Comparison of ENCODE assay signal across 11 cellular contexts in genomic region chr6:53496797-53497196, GRCh38. TPM values are rescaled to one million over a fixed set of nuclear protein-coding genes. Genes with fewer than 3 reads are reported as not detected.
DNase-seq lines count a peak whose midpoint lies in the region; ATAC-seq and TF ChIP-seq lines count a peak whose summit lies in the region.
"Had no signal": no experiment of that assay in that cellular context is flagged by ENCODE, and none has a peak within 500 bp of the region (broad histone marks: within the 10 kb centered on the region; RNA-seq: fewer than 3 reads in every experiment).

No MANE protein-coding gene starts in this region.

- H3K4me3 ChIP-seq in BJ (ENCODE audit: low read depth, low read length) (no peak overlapping the region), Panc1 (ENCODE audit: low read depth in 2 of 2, low read length in 2 of 2) (no peak overlapping the region), epithelial cell of proximal tubule (ENCODE audit: low read depth, low read length) (no peak overlapping the region), osteoblast (ENCODE audit: insufficient read depth, low read length) (no peak overlapping the region), right atrium auricular region (no peak overlapping the region)
- H3K4me3 ChIP-seq: prostate gland had no signal

- H2AFZ ChIP-seq in osteoblast (ENCODE audit: low read length) = no peak overlapping the region

- H3K27me3 ChIP-seq in BJ (ENCODE audit: control insufficient read depth, insufficient read depth, low read length) (no peaks in the 10 kb centered on the region), Panc1 (ENCODE audit: control insufficient read depth, insufficient read depth, low read length) (no peaks in the 10 kb centered on the region), osteoblast (ENCODE audit: insufficient read depth, low read length) (no peaks in the 10 kb centered on the region), right atrium auricular region (no peaks in the 10 kb centered on the region)

- H3K4me1 ChIP-seq in Panc1 (ENCODE audit: control insufficient read depth, insufficient read depth, low read length) (peaks cover 4% of the 10 kb centered on the region; the same call in 1 of the 2 replicates), osteoblast (ENCODE audit: insufficient read depth, low read length) (peaks cover 34% of the 10 kb centered on the region), right atrium auricular region (peaks cover 0 to 6% of the 10 kb centered on the region in 2 donors)
- H3K4me1 ChIP-seq: prostate gland had no signal

- POLR2A ChIA-PET in BJ (lab: Charles Lee) (no interaction called here), Panc1 (lab: Charles Lee) (no interaction called here)

- in situ Hi-C loops in Panc1 (cut with HindIII; ENCODE audit: low pct_unique_long_range_greater_than_20kb, low sequenced_read_pairs) = no loop called here

- ATAC-seq in Panc1 = no peak
- no peak for ATAC-seq in HG02885 (IDR thresholded peaks at IDR 0.05; ENCODE audit: poor library complexity, unreplicated experiment)

- intact Hi-C loops in Panc1 (cut with micrococcal nuclease; ENCODE audit: unreplicated experiment) = no loop called here

- H4K20me1 ChIP-seq in osteoblast (ENCODE audit: insufficient read depth, low read length) = no peaks in the 10 kb centered on the region

- H3K36me3 ChIP-seq in BJ (ENCODE audit: control insufficient read depth, insufficient read depth, low read length) (peaks cover 1% of the 10 kb centered on the region; the same call in 1 of the 2 replicates), Panc1 (ENCODE audit: control insufficient read depth, insufficient read depth, low read length) (no peaks in the 10 kb centered on the region; the same call in 1 of the 2 replicates), osteoblast (ENCODE audit: insufficient read depth, low read length) (no peaks in the 10 kb centered on the region), right atrium auricular region (peaks cover 18% of the 10 kb centered on the region)
- H3K36me3 ChIP-seq: prostate gland had no signal

- H3K79me2 ChIP-seq in osteoblast (ENCODE audit: insufficient read depth, low read length) = no peaks in the 10 kb centered on the region

- no peak overlapping the region for H3K27ac ChIP-seq in Panc1 (ENCODE audit: low read length)
- no peak overlapping the region for H3K27ac ChIP-seq in osteoblast (ENCODE audit: low read depth, low read length)
- H3K27ac ChIP-seq in right atrium auricular region = no peak overlapping the region
- H3K27ac ChIP-seq: prostate gland had no signal

- DNase-seq in BJ (ENCODE audit: low read depth) (peak; percentile 48), Panc1 (ENCODE audit: low read depth, low spot score) (peak; percentile 8), epithelial cell of proximal tubule (ENCODE audit: low read depth) (peak; percentile 93), osteoblast (ENCODE audit: insufficient read length, low spot score, missing footprints) (peak; percentile 45), right atrium auricular region (ENCODE audit: low spot score) (no peak), NCI-H1092 treated with DMSO at 0.1 percent for 48 hours (lab: John Stamatoyannopoulos, UW) (no peak)
- DNase-seq in stimulated activated CD4-positive, alpha-beta T cell treated with anti-CD3 and anti-CD28 coated beads, Interleukin-1b, Interleukin-23, amount 100 ng/mL, for 48 hours = no peak
- DNase-seq: effector CD8-positive, alpha-beta T cell; MV-4-11 had no signal

- CTCF ChIA-PET in BJ (lab: Yijun Ruan, JAX) (interaction anchor here (0.6 to 7.2 kb wide), 18 partner anchors 8 to 325 kb away, joined by 3 to 109 read pairs (median 4); partner anchors contain the start of gene GCLC), Panc1 (lab: Charles Lee) (interaction anchor here (0.6 to 0.8 kb wide), 3 partner anchors 155 to 427 kb away, joined by 3 to 8 read pairs (median 4); no protein-coding TSS in a partner anchor)

- TF ChIP-seq CTCF in BJ (IDR thresholded peaks at IDR 0.05; ENCODE audit: insufficient read depth, low read depth, low read length) = no peak
- TF ChIP-seq CTCF in Panc1 (IDR thresholded peaks at IDR 0.05) = no peak
- no peak for TF ChIP-seq CTCF in epithelial cell of proximal tubule (conservative IDR thresholded peaks at IDR 0.05; ENCODE audit: low read depth, low read length)
- no peak for TF ChIP-seq CTCF in osteoblast (IDR thresholded peaks at IDR 0.05; ENCODE audit: extremely low read depth, low read depth, low read length)
- no peak for TF ChIP-seq CTCF in right atrium auricular region (IDR thresholded peaks at IDR 0.05)

- peak overlapping the region; percentile 36 for H3K4me2 ChIP-seq in osteoblast (ENCODE audit: insufficient read depth, low read length)

- BruUV-seq in Panc1 (replicated peaks; lab: Mats Ljungman, UMichigan) = no TSS peak

- H3K9me3 ChIP-seq in Panc1 (ENCODE audit: control insufficient read depth, insufficient read depth, low read depth, low read length) (no peaks in the 10 kb centered on the region), osteoblast (ENCODE audit: low read depth, low read length) (no peaks in the 10 kb centered on the region), right atrium auricular region (no peaks in the 10 kb centered on the region)
- H3K9me3 ChIP-seq: prostate gland had no signal

RNA-seq across cellular contexts. Expression of gene GCLC, which starts 48.1 kb away (rescaled TPM):
- 8.4 and 15.0 TPM in 2 replicates for polyA plus RNA-seq in BJ (2011; rRNA removed)
- polyA minus RNA-seq in BJ (2011; rRNA and poly(A)+ RNA removed) = 8.3 and 8.9 TPM in 2 replicates
- total RNA-seq in Panc1 (2021; ENCODE audit: unreplicated experiment) (37.2 TPM), epithelial cell of proximal tubule (15.3 and 16.4 TPM in 2 replicates), osteoblast (26.8 and 38.6 TPM in 2 replicates), right atrium auricular region (10 to 100 TPM; 13.5 to 26.3 TPM)
- polyA plus RNA-seq in Panc1 (2012; ENCODE audit: insufficient read length) = 19.4 TPM

Comparison
In these comparisons a context has a peak if more than half of its experiments do, and no peak if none do; other contexts are left out.
1. DNase-seq: peak in BJ (single experiment), Panc1 (single experiment), epithelial cell of proximal tubule (single experiment) and osteoblast (single experiment); none in right atrium auricular region (single experiment), stimulated activated CD4-positive, alpha-beta T cell treated with anti-CD3 and anti-CD28 coated beads, Interleukin-1b, Interleukin-23, amount 100 ng/mL, for 48 hours (single experiment) and NCI-H1092 treated with DMSO at 0.1 percent for 48 hours (single experiment).